ENCODE assay signal across 9 cellular contexts in the genomic region with DNA sequence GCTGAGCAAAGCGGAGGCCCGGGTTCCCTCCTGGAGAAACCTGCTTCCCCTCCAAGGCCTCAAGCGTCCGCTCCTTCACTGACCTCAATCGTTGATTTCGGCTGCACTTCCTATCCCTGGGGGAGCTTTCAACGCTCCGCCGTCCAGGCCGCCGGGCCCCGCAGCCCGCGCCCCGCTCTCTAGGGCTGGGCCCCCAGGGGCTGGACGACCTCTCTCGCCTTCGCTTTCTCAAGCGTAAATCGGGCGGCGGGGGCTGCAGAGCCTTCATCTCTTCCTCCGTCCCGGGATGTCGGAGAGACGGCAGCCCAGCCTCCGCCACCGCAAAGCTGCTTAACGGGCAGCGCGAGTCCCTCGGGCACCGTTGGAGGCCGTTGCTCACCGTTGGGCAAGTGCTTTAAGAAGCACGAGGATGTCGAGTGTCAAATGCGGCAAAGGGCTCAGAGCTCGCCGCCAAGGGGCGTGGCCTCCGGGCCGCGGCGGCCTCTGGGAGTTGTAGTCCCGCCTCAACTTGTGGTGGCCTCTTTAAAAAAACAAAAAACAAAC. TPM values are rescaled to one million over a fixed set of nuclear protein-coding genes. Genes with fewer than 3 reads are reported as not detected.
DNase-seq lines count a peak whose midpoint lies in the region; ATAC-seq and TF ChIP-seq lines count a peak whose summit lies in the region.
"Had no signal": no experiment of that assay in that cellular context is flagged by ENCODE, and none has a peak within 500 bp of the region (broad histone marks: within the 10 kb centered on the region; RNA-seq: fewer than 3 reads in every experiment).

No MANE protein-coding gene starts in this region.

- no peaks in the 10 kb centered on the region for H3K27me3 ChIP-seq in HL-60 (ENCODE audit: insufficient read depth, poor library complexity, severe bottlenecking)
- no peaks in the 10 kb centered on the region for H3K27me3 ChIP-seq in muscle layer of duodenum (ENCODE audit: low read depth, low read length)

- ATAC-seq in GM18502 (IDR thresholded peaks at IDR 0.05; ENCODE audit: poor library complexity, unreplicated experiment) (peak; percentile 72), esophagus mucosa (peak; percentile 62)

- H3K9me3 ChIP-seq in muscle layer of duodenum (ENCODE audit: control insufficient read depth in 1 of 2, low read length in 2 of 2) = no peaks in the 10 kb centered on the region

- H3K4me3 ChIP-seq in HL-60 (replicated peaks; ENCODE audit: insufficient read depth, low read length) = no peak overlapping the region
- peak overlapping the region; percentile 16 to 65 for H3K4me3 ChIP-seq in muscle layer of duodenum (ENCODE audit: low read depth in 1 of 2, low read length in 2 of 2)
- H3K4me3 ChIP-seq: SK-N-MC had no signal

- TF ChIP-seq CTCF in HL-60 (IDR thresholded peaks at IDR 0.05; ENCODE audit: insufficient read depth, low read length) = no peak

- H3K4me1 ChIP-seq in muscle layer of duodenum (ENCODE audit: control insufficient read depth in 1 of 2, insufficient read depth in 2 of 2, low read length in 2 of 2) = peaks cover 0 to 37% of the 10 kb centered on the region in 2 donors

- peak in 1 of 2 experiments; percentile 45 for DNase-seq in HL-60 (ENCODE audit: low read depth in 1 of 2, low spot score in 1 of 2)
- peak; percentile 68 for DNase-seq in activated T-cell treated with anti-CD3 and anti-CD28 coated beads for 24 hours (ENCODE audit: low read depth)
- peak; percentile 37 to 60 for DNase-seq in stimulated activated CD8-positive, alpha-beta memory T cell treated with anti-CD3 and anti-CD28 coated beads, Interleukin-4, amount 100 ng/mL, for 1 hour (ENCODE audit: low read depth in 2 of 2, low spot score in 1 of 2)
- no peak for DNase-seq in NCI-H187 treated with DMSO at 0.1 percent for 48 hours (lab: John Stamatoyannopoulos, UW)
- no peak for DNase-seq in NCI-H1092 treated with DMSO at 0.1 percent for 48 hours (lab: John Stamatoyannopoulos, UW)

- H3K27ac ChIP-seq in HL-60 (replicated peaks) (peak overlapping the region; percentile 54), muscle layer of duodenum (ENCODE audit: low read length) (no peak overlapping the region)
- H3K27ac ChIP-seq: SK-N-MC had no signal

- no peaks in the 10 kb centered on the region for H3K36me3 ChIP-seq in muscle layer of duodenum (ENCODE audit: control insufficient read depth in 1 of 2, insufficient read depth in 2 of 2, low read length in 2 of 2)

RNA-seq across cellular contexts. Expression of gene HES6, which starts 8.5 kb away (rescaled TPM):
- 2.2 TPM for total RNA-seq in esophagus mucosa

RNA-seq across cellular contexts. Expression of gene ILKAP, which starts 27.8 kb away (rescaled TPM):
- 29.5 TPM for total RNA-seq in esophagus mucosa

RNA-seq across cellular contexts. Expression of gene PER2, which starts 57.1 kb away (rescaled TPM):
- total RNA-seq in esophagus mucosa = 18.7 TPM

Comparison
In these comparisons a context has a peak if more than half of its experiments do, and no peak if none do; other contexts are left out.
1. DNase-seq: peak in activated T-cell treated with anti-CD3 and anti-CD28 coated beads for 24 hours (single experiment) and stimulated activated CD8-positive, alpha-beta memory T cell treated with anti-CD3 and anti-CD28 coated beads, Interleukin-4, amount 100 ng/mL, for 1 hour (2 of 2); none in NCI-H187 treated with DMSO at 0.1 percent for 48 hours (single experiment) and NCI-H1092 treated with DMSO at 0.1 percent for 48 hours (single experiment).